In the genomic region with DNA sequence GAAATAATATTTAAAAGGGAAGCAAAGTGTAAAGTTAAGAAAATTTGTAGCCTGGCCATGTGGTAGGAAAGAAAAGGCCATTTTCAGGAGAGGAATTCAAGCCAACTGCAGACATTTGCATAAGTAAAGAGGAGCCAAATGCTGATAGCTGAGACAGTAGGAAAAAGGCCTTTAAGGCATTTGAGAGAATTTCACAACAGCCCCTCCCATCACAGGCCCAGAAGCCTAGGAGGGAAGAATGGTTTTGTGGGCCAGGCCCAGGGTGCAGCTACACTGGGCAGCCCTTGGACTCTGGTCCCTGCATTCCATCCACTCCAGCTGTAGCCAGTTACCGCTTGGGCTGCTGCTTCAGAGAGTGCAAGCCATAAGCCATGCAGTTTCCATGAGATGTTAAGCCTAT, we compare ENCODE assay signal across 24 cellular contexts.
"Had no signal": no experiment of that assay in that cellular context is flagged by ENCODE, and none has a peak within 500 bp of the region (broad histone marks: within the 10 kb centered on the region; RNA-seq: fewer than 3 reads in every experiment).

No MANE protein-coding gene starts in this region.

- DNase-seq: activated CD4-positive, alpha-beta T cell treated with anti-CD3 and anti-CD28 coated beads for 4 hours; activated CD4-positive, alpha-beta T cell treated with anti-CD3 and anti-CD28 coated beads, Interleukin-2, amount 50 U/mL, for 4 hours; activated CD8-positive, alpha-beta memory T cell treated with anti-CD3 and anti-CD28 coated beads, Interleukin-2, amount 50 U/mL, for 48 hours; activated CD8-positive, alpha-beta T cell treated with anti-CD3 and anti-CD28 coated beads, Interleukin-2, amount 10 ng/mL, durations not matched to agents 7 days and 5 days; activated naive CD4-positive, alpha-beta T cell treated with anti-CD3 and anti-CD28 coated beads, Interleukin-2, amount 50 U/mL, for 16 hours; activated naive CD8-positive, alpha-beta T cell treated with anti-CD3 and anti-CD28 coated beads, Interleukin-2, amount 10 ng/mL, durations not matched to agents 7 days and 5 days; activated T-cell treated with anti-CD3 and anti-CD28 coated beads, Interleukin-2, amount 50 U/mL, for 1 hour; adrenal gland; anterior cingulate cortex; NCI-H1105; NCI-H1436; NCI-H1694 treated with DMSO at 0.1 percent for 48 hours; NCI-H2029 treated with DMSO at 0.1 percent for 48 hours; NCI-H510A treated with DMSO at 0.1 percent for 48 hours; NCI-H69; NK-92 treated with Interleukin-12 subunit alpha and Interleukin-12 subunit beta, amount 100 ng/mL, for 24 hours; Peyer's patch; Right ventricle myocardium superior; SJCRH30; SK-N-SH; T-helper 1 cell; WERI-Rb-1 had no signal

- H3K9ac ChIP-seq: KMS-11, SK-N-SH had no signal

- H3K9me3 Mint-ChIP-seq: activated naive CD8-positive, alpha-beta T cell treated with anti-CD3 and anti-CD28 coated beads, Interleukin-2, amount 10 ng/mL, durations not matched to agents 7 days and 5 days had no signal

- H3K27me3 ChIP-seq: adrenal gland, Peyer's patch, SJCRH30 had no signal

- H3K27ac ChIP-seq: adrenal gland, KMS-11, Peyer's patch, RWPE1, SJCRH30, WERI-Rb-1 had no signal

- H3K36me3 ChIP-seq: adrenal gland, Peyer's patch, SJCRH30, WERI-Rb-1 had no signal

- H3K27me3 Mint-ChIP-seq: activated naive CD8-positive, alpha-beta T cell treated with anti-CD3 and anti-CD28 coated beads, Interleukin-2, amount 10 ng/mL, durations not matched to agents 7 days and 5 days had no signal

- H3K4me1 Mint-ChIP-seq: activated naive CD8-positive, alpha-beta T cell treated with anti-CD3 and anti-CD28 coated beads, Interleukin-2, amount 10 ng/mL, durations not matched to agents 7 days and 5 days had no signal

- H3K36me3 Mint-ChIP-seq: activated naive CD8-positive, alpha-beta T cell treated with anti-CD3 and anti-CD28 coated beads, Interleukin-2, amount 10 ng/mL, durations not matched to agents 7 days and 5 days had no signal

- H3K4me1 ChIP-seq: adrenal gland, Peyer's patch, SJCRH30 had no signal

- H3K27ac Mint-ChIP-seq: activated CD8-positive, alpha-beta T cell treated with anti-CD3 and anti-CD28 coated beads, Interleukin-2, amount 10 ng/mL, durations not matched to agents 7 days and 5 days; activated naive CD8-positive, alpha-beta T cell treated with anti-CD3 and anti-CD28 coated beads, Interleukin-2, amount 10 ng/mL, durations not matched to agents 7 days and 5 days had no signal

- H3K4me3 Mint-ChIP-seq: activated CD8-positive, alpha-beta T cell treated with anti-CD3 and anti-CD28 coated beads, Interleukin-2, amount 10 ng/mL, durations not matched to agents 7 days and 5 days; activated naive CD8-positive, alpha-beta T cell treated with anti-CD3 and anti-CD28 coated beads, Interleukin-2, amount 10 ng/mL, durations not matched to agents 7 days and 5 days had no signal

- H3K4me2 ChIP-seq: KMS-11, SK-N-SH had no signal

- H3K9me3 ChIP-seq: adrenal gland, Peyer's patch, SJCRH30, SK-N-SH had no signal

- H3K4me3 ChIP-seq: adrenal gland, Peyer's patch, SJCRH30 had no signal
